Comparison of ENCODE assay signal across 10 cellular contexts in genomic region chr15:64105113-64105704, GRCh38. TPM values are rescaled to one million over a fixed set of nuclear protein-coding genes. Genes with fewer than 3 reads are reported as not detected.
DNase-seq lines count a peak whose midpoint lies in the region; ATAC-seq and TF ChIP-seq lines count a peak whose summit lies in the region.
"Had no signal": no experiment of that assay in that cellular context is flagged by ENCODE, and none has a peak within 500 bp of the region (broad histone marks: within the 10 kb centered on the region; RNA-seq: fewer than 3 reads in every experiment).

No MANE protein-coding gene starts in this region.

- ATAC-seq in omental fat pad (ENCODE audit: low FRiP score) (peak; percentile 15), HG02642 (IDR thresholded peaks at IDR 0.05; ENCODE audit: poor library complexity, unreplicated experiment) (no peak)
- ATAC-seq: naive thymus-derived CD4-positive, alpha-beta T cell had no signal

- no peak overlapping the region for H3K4me3 ChIP-seq in fibroblast of pulmonary artery (replicated peaks; ENCODE audit: low read depth, low read length)
- H3K4me3 ChIP-seq: BLaER1 had no signal

- DNase-seq in AG08395 (ENCODE audit: low spot score) (peak; percentile 61), NOMO-1 treated with dmso at 0.1 percent for 144 hours (lab: John Stamatoyannopoulos, UW; ENCODE audit: unreplicated experiment) (peak; percentile 25), fibroblast of pulmonary artery (ENCODE audit: low read depth) (peak; percentile 90), omental fat pad (ENCODE audit: low spot score) (no peak), cerebellum (ENCODE audit: low spot score) (no peak), T-helper 9 cell (no peak), GM13976 (ENCODE audit: low spot score) (no peak)
- DNase-seq: naive thymus-derived CD4-positive, alpha-beta T cell had no signal

- no peak for TF ChIP-seq CTCF in fibroblast of pulmonary artery (IDR thresholded peaks at IDR 0.05; ENCODE audit: low read length, missing control alignments)
- TF ChIP-seq CTCF in omental fat pad (IDR thresholded peaks at IDR 0.05): no peak
- TF ChIP-seq CTCF in GM13976 (IDR thresholded peaks at IDR 0.05; ENCODE audit: borderline replicate concordance, control extremely low read depth, extremely low read depth, insufficient read depth, missing control alignments): no peak

- in situ Hi-C loops in GM13976 (cut with MboI; ENCODE audit: low sequenced_read_pairs, unreplicated experiment): no loop called here

RNA-seq across cellular contexts. Expression of gene SNX1, which starts 9.4 kb away (rescaled TPM):
- total RNA-seq in omental fat pad (100 to 1,000 TPM; 104 to 125 (median 120) TPM), cerebellum (40.0 TPM)

RNA-seq across cellular contexts. Expression of gene CIAO2A, which starts 11.6 kb away (rescaled TPM):
- total RNA-seq in omental fat pad: 10 to 100 TPM; 39.9 to 48.3 (median 40.5) TPM
- 33.6 TPM for total RNA-seq in cerebellum

RNA-seq across cellular contexts. Expression of gene SNX22, which starts 46.3 kb away (rescaled TPM):
- total RNA-seq in omental fat pad (1 to 10 TPM in 2 of 4 donors, under 1 TPM in 1, not detected in 1; 0.38 to 2.6 (median 1.2) TPM), cerebellum (8.3 TPM)

RNA-seq across cellular contexts. Expression of gene PPIB, which starts 57.6 kb away (rescaled TPM):
- total RNA-seq in omental fat pad (100 to 1,000 TPM; 244 to 431 (median 373) TPM), cerebellum (98.6 TPM)

RNA-seq across cellular contexts. Expression of gene DAPK2, which starts 58.9 kb away (rescaled TPM):
- 10 to 100 TPM; 12.0 to 49.8 (median 25.6) TPM for total RNA-seq in omental fat pad
- total RNA-seq in cerebellum: 2.9 TPM

Comparison
In these comparisons a context has a peak if more than half of its experiments do, and no peak if none do; other contexts are left out.
1. DNase-seq: peak in AG08395 (single experiment), NOMO-1 treated with dmso at 0.1 percent for 144 hours (single experiment) and fibroblast of pulmonary artery (single experiment); none in omental fat pad (single experiment), cerebellum (single experiment), T-helper 9 cell (single experiment) and GM13976 (single experiment).